In the genomic region with DNA sequence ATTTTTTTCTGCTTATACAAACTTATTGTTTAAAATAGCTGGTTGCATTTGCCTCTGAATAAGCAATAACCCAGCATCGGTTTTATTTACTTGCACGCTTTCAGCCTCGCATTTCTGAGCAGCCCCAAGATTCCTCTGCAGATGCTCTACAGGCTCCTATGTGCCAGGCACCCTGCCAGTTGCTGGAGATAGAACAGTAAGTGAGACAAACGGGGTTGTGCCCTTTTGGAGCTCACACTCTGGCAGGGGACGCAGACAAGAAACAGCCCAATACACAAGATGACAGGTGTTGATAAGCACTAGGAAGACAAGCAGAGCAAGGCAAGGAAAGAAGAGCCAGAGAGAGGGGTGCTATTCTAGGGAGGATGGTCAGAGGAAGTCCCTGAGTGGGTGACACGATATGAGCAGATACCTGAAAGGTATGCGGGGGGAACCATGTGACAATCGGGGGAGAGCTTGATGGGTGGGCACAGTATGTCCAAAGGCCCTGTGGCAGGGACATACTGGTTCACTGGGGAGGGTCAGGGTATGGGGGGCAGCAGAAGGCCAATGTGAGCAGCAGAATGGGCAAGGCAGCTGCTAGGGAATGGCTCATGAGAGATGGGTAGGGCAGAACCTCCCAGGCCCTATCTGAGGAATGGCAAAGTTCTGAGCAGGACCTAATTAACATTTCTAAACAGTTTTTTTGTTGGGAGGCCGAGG, we compare ENCODE assay signal across 1 cellular context.
TF ChIP-seq lines count a peak whose summit lies in the region.

No MANE protein-coding gene starts in this region.

TF ChIP-seq in IMR-90, 13 proteins besides CTCF, POLR2A, EP300 and RAD21:
- no peak for TF ChIP-seq NFE2L2 (IDR thresholded peaks at IDR 0.05; ENCODE audit: low read depth, low read length)
- no peak for TF ChIP-seq MXI1 (IDR thresholded peaks at IDR 0.05; ENCODE audit: borderline replicate concordance, low read depth, low read length)
- TF ChIP-seq RFX5 (IDR thresholded peaks at IDR 0.05; ENCODE audit: low read depth, low read length) = no peak
- no peak for TF ChIP-seq MAZ (IDR thresholded peaks at IDR 0.05; ENCODE audit: borderline replicate concordance, low read depth, low read length)
- no peak for TF ChIP-seq SMC3 (IDR thresholded peaks at IDR 0.05; ENCODE audit: low read depth, low read length)
- TF ChIP-seq BHLHE40 (IDR thresholded peaks at IDR 0.05; ENCODE audit: low read depth, low read length) = no peak
- no peak for TF ChIP-seq CHD1 (IDR thresholded peaks at IDR 0.05; ENCODE audit: low read depth, low read length)
- no peak for TF ChIP-seq USF2 (IDR thresholded peaks at IDR 0.05; ENCODE audit: low read depth, low read length)
- TF ChIP-seq FOS (IDR thresholded peaks at IDR 0.05; ENCODE audit: low read depth, low read length) = no peak
- no peak for TF ChIP-seq MAFK (IDR thresholded peaks at IDR 0.05; ENCODE audit: low read depth, low read length)
- TF ChIP-seq, protein P1, sequence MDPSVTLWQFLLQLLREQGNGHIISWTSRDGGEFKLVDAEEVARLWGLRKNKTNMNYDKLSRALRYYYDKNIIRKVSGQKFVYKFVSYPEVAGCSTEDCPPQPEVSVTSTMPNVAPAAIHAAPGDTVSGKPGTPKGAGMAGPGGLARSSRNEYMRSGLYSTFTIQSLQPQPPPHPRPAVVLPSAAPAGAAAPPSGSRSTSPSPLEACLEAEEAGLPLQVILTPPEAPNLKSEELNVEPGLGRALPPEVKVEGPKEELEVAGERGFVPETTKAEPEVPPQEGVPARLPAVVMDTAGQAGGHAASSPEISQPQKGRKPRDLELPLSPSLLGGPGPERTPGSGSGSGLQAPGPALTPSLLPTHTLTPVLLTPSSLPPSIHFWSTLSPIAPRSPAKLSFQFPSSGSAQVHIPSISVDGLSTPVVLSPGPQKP (IDR thresholded peaks at IDR 0.05; ENCODE audit: borderline replicate concordance, low read depth, low read length) = no peak
- no peak for TF ChIP-seq RCOR1 (IDR thresholded peaks at IDR 0.05; ENCODE audit: insufficient replicate concordance, low read length)
- TF ChIP-seq CEBPB (IDR thresholded peaks at IDR 0.05; ENCODE audit: low read depth, low read length) = no peak
TF ChIP-seq in IMR-90: peak in this region for 0.
